ENCODE assay signal across 22 cellular contexts in the genomic region with DNA sequence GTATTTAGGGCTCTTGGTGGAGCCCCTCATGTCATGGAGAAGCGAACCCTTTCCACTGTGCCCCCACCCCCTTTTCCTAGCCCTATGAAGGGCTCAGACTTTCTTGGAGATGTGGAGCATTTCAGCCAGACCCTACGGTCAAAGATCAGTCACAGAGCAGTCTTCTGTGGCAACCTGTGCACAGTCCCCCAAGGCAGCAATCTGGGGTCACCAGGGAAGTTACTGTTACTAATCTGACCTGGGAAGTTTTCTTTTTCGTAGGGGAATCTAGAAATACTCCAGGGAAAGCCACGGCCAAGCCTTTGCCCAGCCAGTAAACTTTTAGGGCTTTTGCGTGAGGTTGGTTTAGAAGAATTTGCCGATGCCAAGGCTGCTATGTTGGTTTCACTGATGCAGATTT. TPM values are rescaled to one million over a fixed set of nuclear protein-coding genes. Genes with fewer than 3 reads are reported as not detected.
A peak's percentile ranks its signal among the peaks of the same experiment; 100 is the strongest.
DNase-seq lines count a peak whose midpoint lies in the region; TF ChIP-seq lines count a peak whose summit lies in the region.
"Had no signal": no experiment of that assay in that cellular context is flagged by ENCODE, and none has a peak within 500 bp of the region (broad histone marks: within the 10 kb centered on the region; RNA-seq: fewer than 3 reads in every experiment).

No MANE protein-coding gene starts in this region.

- no peaks in the 10 kb centered on the region for H3K27me3 Mint-ChIP-seq in nephron progenitor cell (ENCODE audit: low read depth, poor library complexity)

- WGBS in esophagus muscularis mucosa, result 92% methylated on average over 6 of the region's 6 CpGs
- 93 to 96% methylated on average over 6 of the region's 6 CpGs for WGBS in thyroid gland, 2 donors

- CTCF ChIA-PET in OCI-LY7 (lab: Charles Lee; ENCODE audit: unreplicated experiment), result no interaction called here

- H3K9me3 Mint-ChIP-seq in nephron progenitor cell, result no peaks in the 10 kb centered on the region
- H3K9me3 Mint-ChIP-seq: dendritic cell treated with granulocyte-macrophage colony-stimulating factor and Interleukin-4, amounts not matched to agents 40 ng/mL and 50 ng/mL, for 4 days; T-helper 1 cell treated with Interleukin-12 subunit alpha and Interleukin-12 subunit beta and Interleukin-4 antibody, amounts not matched to agents 30 μg/mL and 1 μg/mL, for 36 hours had no signal

- H3K9me3 ChIP-seq in esophagus muscularis mucosa (no peaks in the 10 kb centered on the region), thyroid gland (no peaks in the 10 kb centered on the region), OCI-LY7 (ENCODE audit: low read length) (no peaks in the 10 kb centered on the region)

- H2AFZ ChIP-seq in OCI-LY7 (ENCODE audit: low read length), result no peak overlapping the region

- no peak overlapping the region for H3K4me2 ChIP-seq in OCI-LY7 (ENCODE audit: low read length)

- peaks cover 95% of the 10 kb centered on the region for H3K4me1 Mint-ChIP-seq in nephron progenitor cell

- H3K36me3 ChIP-seq in esophagus muscularis mucosa (peaks cover 0 to 43% (median 18%) of the 10 kb centered on the region in 4 donors), thyroid gland (no peaks in the 10 kb centered on the region), OCI-LY7 (ENCODE audit: insufficient read depth, low read length) (no peaks in the 10 kb centered on the region)

- TF ChIP-seq CTCF in HL-60 (IDR thresholded peaks at IDR 0.05; ENCODE audit: insufficient read depth, low read length) (no peak), esophagus muscularis mucosa (IDR thresholded peaks at IDR 0.05) (no peak), nephron progenitor cell (IDR thresholded peaks at IDR 0.05) (no peak), thyroid gland (IDR thresholded peaks at IDR 0.05) (no peak), OCI-LY7 (conservative IDR thresholded peaks at IDR 0.05; ENCODE audit: low read length) (no peak)

- peak overlapping the region; percentile 13 for H3K27ac Mint-ChIP-seq in nephron progenitor cell
- H3K27ac Mint-ChIP-seq: activated CD8-positive, alpha-beta memory T cell treated with anti-CD3 and anti-CD28 coated beads, Interleukin-2, amount 10 ng/mL, durations not matched to agents 7 days and 5 days; B cell; dendritic cell treated with granulocyte-macrophage colony-stimulating factor and Interleukin-4, amounts not matched to agents 40 ng/mL and 50 ng/mL, for 4 days; T-helper 1 cell treated with Interleukin-12 subunit alpha and Interleukin-12 subunit beta and Interleukin-4 antibody, amounts not matched to agents 30 μg/mL and 1 μg/mL, for 36 hours had no signal

- peaks cover 95 to 100% (median 99%) of the 10 kb centered on the region in 4 donors for H3K4me1 ChIP-seq in esophagus muscularis mucosa
- H3K4me1 ChIP-seq in thyroid gland, result peaks cover 80 to 100% of the 10 kb centered on the region in 2 donors
- H3K4me1 ChIP-seq in OCI-LY7 (ENCODE audit: insufficient read depth, low read length, poor library complexity, severe bottlenecking), result no peaks in the 10 kb centered on the region

- DNase-seq in HL-60 (ENCODE audit: low read depth in 1 of 2, low spot score in 1 of 2) (no peak), esophagus muscularis mucosa (ENCODE audit: extremely low spot score) (no peak), nephron progenitor cell (no peak), thyroid gland (no peak), AG08395 (ENCODE audit: low spot score) (no peak), LoVo (ENCODE audit: low spot score) (no peak), NCI-H345 (lab: John Stamatoyannopoulos, UW) (no peak), OCI-LY7 (ENCODE audit: low spot score) (no peak)
- DNase-seq: activated CD4-positive, CD25-positive, alpha-beta regulatory T cell; activated CD8-positive, alpha-beta memory T cell treated with anti-CD3 and anti-CD28 coated beads, Interleukin-2, amount 10 ng/mL, durations not matched to agents 7 days and 5 days; activated effector memory CD4-positive, alpha-beta T cell treated with anti-CD3 and anti-CD28 coated beads, Interleukin-2, amount 50 U/mL, for 16 hours; DMS 273 treated with DMSO at 0.1 percent for 48 hours; NCI-H1694 treated with DMSO at 0.1 percent for 48 hours; NK-92 treated with Interleukin-12 subunit alpha and Interleukin-12 subunit beta, amount 100 ng/mL, for 24 hours; SHP77; stimulated activated naive CD8-positive, alpha-beta T cell treated with anti-CD3 and anti-CD28 coated beads, Interleukin-15, Interleukin-2, amounts not matched to agents 100 U/mL and 50 U/mL, for 24 hours had no signal

- intact Hi-C loops in esophagus muscularis mucosa (cut with DNase I) (no loop called here), thyroid gland (cut with DNase I) (no loop called here), OCI-LY7 (cut with micrococcal nuclease; ENCODE audit: unreplicated experiment) (no loop called here)

- H4K20me1 ChIP-seq in OCI-LY7 (ENCODE audit: insufficient read depth, low read length), result no peaks in the 10 kb centered on the region

- H3K27ac ChIP-seq in HL-60 (replicated peaks), result peak overlapping the region; percentile 61
- H3K27ac ChIP-seq in esophagus muscularis mucosa (replicated peaks in 1 of 4), result peak overlapping the region; percentile 46 to 63 (median 55)
- H3K27ac ChIP-seq in thyroid gland, result peak overlapping the region; percentile 64 to 90 (median 82)
- H3K27ac ChIP-seq in OCI-LY7 (ENCODE audit: low read depth, low read length, poor library complexity, severe bottlenecking), result no peak overlapping the region
- H3K27ac ChIP-seq: epithelial cell of prostate had no signal

- H3K9me2 ChIP-seq in OCI-LY7 (ENCODE audit: insufficient read depth, low read length), result no peaks in the 10 kb centered on the region

- H3K27me3 ChIP-seq in HL-60 (ENCODE audit: insufficient read depth, poor library complexity, severe bottlenecking) (no peaks in the 10 kb centered on the region), esophagus muscularis mucosa (no peaks in the 10 kb centered on the region), thyroid gland (no peaks in the 10 kb centered on the region)

- H3K4me3 Mint-ChIP-seq in nephron progenitor cell, result no peak overlapping the region
- H3K4me3 Mint-ChIP-seq: activated CD8-positive, alpha-beta memory T cell treated with anti-CD3 and anti-CD28 coated beads, Interleukin-2, amount 10 ng/mL, durations not matched to agents 7 days and 5 days; dendritic cell treated with granulocyte-macrophage colony-stimulating factor and Interleukin-4, amounts not matched to agents 40 ng/mL and 50 ng/mL, for 4 days; T-helper 1 cell treated with Interleukin-12 subunit alpha and Interleukin-12 subunit beta and Interleukin-4 antibody, amounts not matched to agents 30 μg/mL and 1 μg/mL, for 36 hours had no signal

- TF ChIP-seq EP300 in esophagus muscularis mucosa (IDR thresholded peaks at IDR 0.05), result no peak

- POLR2A ChIA-PET in OCI-LY7 (lab: Charles Lee), result interaction anchor here (0.5 kb wide), 1 partner anchor 1820 kb away, joined by 3 read pairs; no protein-coding TSS in a partner anchor

- H3K79me2 ChIP-seq in OCI-LY7 (ENCODE audit: insufficient read depth, low read depth, low read length), result no peaks in the 10 kb centered on the region

- BruUV-seq in OCI-LY7 (replicated peaks; lab: Mats Ljungman, UMichigan), result no TSS peak

- H3K36me3 Mint-ChIP-seq in nephron progenitor cell (ENCODE audit: low read depth), result peaks cover 5% of the 10 kb centered on the region
- H3K36me3 Mint-ChIP-seq: activated CD8-positive, alpha-beta memory T cell treated with anti-CD3 and anti-CD28 coated beads, Interleukin-2, amount 10 ng/mL, durations not matched to agents 7 days and 5 days had no signal

- TF ChIP-seq POLR2A in esophagus muscularis mucosa (IDR thresholded peaks at IDR 0.05; ENCODE audit: low read depth), result no peak
- no peak for TF ChIP-seq POLR2A in thyroid gland (IDR thresholded peaks at IDR 0.05)

- H3K4me3 ChIP-seq in HL-60 (replicated peaks; ENCODE audit: insufficient read depth, low read length) (no peak overlapping the region), esophagus muscularis mucosa (peak overlapping the region in 3 of 4 donors; percentile 6 to 19 (median 11)), thyroid gland (replicated peaks in 1 of 3) (no peak overlapping the region), OCI-LY7 (ENCODE audit: low read depth, low read length, poor library complexity, severe bottlenecking) (no peak overlapping the region)

RNA-seq across cellular contexts. Expression of gene ZBTB16, which starts 50.6 kb away (rescaled TPM):
- total RNA-seq in esophagus muscularis mucosa (100 to 1,000 TPM; 175 to 319 (median 222) TPM), thyroid gland (100 to 1,000 TPM; 157 to 385 (median 177) TPM), OCI-LY7 (2022) (not detected in 2 replicates)
- total RNA-seq in OCI-LY7 (2014; rRNA removed; shearing (Covaris generic)), result 0.03 TPM in 1 of 2 replicates, not detected in the other
- total RNA-seq: H4, M059J had no signal

Comparison
In these comparisons a context has a peak if more than half of its experiments do, and no peak if none do; other contexts are left out.
1. H3K4me3 ChIP-seq: peak in esophagus muscularis mucosa (3 of 4); none in HL-60 (single experiment), thyroid gland (0 of 3) and OCI-LY7 (single experiment).
2. RNA of gene ZBTB16, which starts 50.6 kb away (total RNA-seq): 175 to 319 TPM in esophagus muscularis mucosa and 157 to 385 TPM in thyroid gland; 0.03 TPM in OCI-LY7; every median in the first group is over 100 times any median in the second.